Comparison of ENCODE assay signal across 14 cellular contexts in genomic region chr3:104764499-104764898, GRCh38.
DNase-seq lines count a peak whose midpoint lies in the region; ATAC-seq and TF ChIP-seq lines count a peak whose summit lies in the region.
"Had no signal": no experiment of that assay in that cellular context is flagged by ENCODE, and none has a peak within 500 bp of the region (broad histone marks: within the 10 kb centered on the region; RNA-seq: fewer than 3 reads in every experiment).

No MANE protein-coding gene starts in this region.

- H3K79me2 ChIP-seq in SU-DHL-6 (ENCODE audit: insufficient read depth, low read length): no peaks in the 10 kb centered on the region

- no peaks in the 10 kb centered on the region for H3K36me3 ChIP-seq in SU-DHL-6 (ENCODE audit: low read length)

- H2AFZ ChIP-seq in SU-DHL-6 (ENCODE audit: low read depth, low read length, severe bottlenecking): peak overlapping the region; percentile 28
- H2AFZ ChIP-seq: GM23248 had no signal

- no peaks in the 10 kb centered on the region for H3K9me3 ChIP-seq in SU-DHL-6 (ENCODE audit: insufficient read depth, low read length)
- H3K9me3 ChIP-seq: Caco-2 had no signal

- no peak overlapping the region for H3K27ac ChIP-seq in SU-DHL-6 (ENCODE audit: low read depth, low read length)
- H3K27ac ChIP-seq: GM23248 had no signal

- no peaks in the 10 kb centered on the region for H3K36me3 Mint-ChIP-seq in osteocyte (ENCODE audit: unreplicated experiment)
- H3K36me3 Mint-ChIP-seq: CD14-positive monocyte; CD8-positive, alpha-beta T cell had no signal

- no peaks in the 10 kb centered on the region for H3K9me2 ChIP-seq in SU-DHL-6 (replicated peaks; ENCODE audit: insufficient read depth, low read length)

- H3K4me2 ChIP-seq in SU-DHL-6 (ENCODE audit: low read depth, low read length, poor library complexity, severe bottlenecking): no peak overlapping the region

- H3K4me3 Mint-ChIP-seq in osteocyte (ENCODE audit: unreplicated experiment): no peak overlapping the region
- H3K4me3 Mint-ChIP-seq: CD14-positive monocyte; CD8-positive, alpha-beta T cell had no signal

- no peak overlapping the region for H3K9ac ChIP-seq in SU-DHL-6 (ENCODE audit: low read length)
- H3K9ac ChIP-seq: GM23248 had no signal

- H3F3A ChIP-seq in SU-DHL-6 (ENCODE audit: insufficient read depth): no peaks in the 10 kb centered on the region

- H3K4me3 ChIP-seq in SU-DHL-6 (ENCODE audit: insufficient read depth, low read length, poor library complexity, severe bottlenecking) (no peak overlapping the region), fibroblast of villous mesenchyme (ENCODE audit: low read depth, low read length) (no peak overlapping the region)
- H3K4me3 ChIP-seq: GM23248 had no signal

- ATAC-seq in GM21360 (IDR thresholded peaks at IDR 0.05; ENCODE audit: unreplicated experiment): no peak
- no peak for ATAC-seq in GM19324 (IDR thresholded peaks at IDR 0.05; ENCODE audit: low FRiP score, unreplicated experiment)
- ATAC-seq: CD8-positive, alpha-beta T cell; HCT116 had no signal

- H3K27me3 Mint-ChIP-seq in osteocyte (ENCODE audit: unreplicated experiment): no peaks in the 10 kb centered on the region

- peaks cover 3% of the 10 kb centered on the region for H3K9me3 Mint-ChIP-seq in osteocyte (ENCODE audit: unreplicated experiment)
- H3K9me3 Mint-ChIP-seq: CD14-positive monocyte; CD8-positive, alpha-beta T cell had no signal

- peak overlapping the region; percentile 90 for H3K27ac Mint-ChIP-seq in osteocyte (ENCODE audit: unreplicated experiment)
- H3K27ac Mint-ChIP-seq: CD14-positive monocyte; CD8-positive, alpha-beta T cell had no signal

- no peaks in the 10 kb centered on the region for H3K27me3 ChIP-seq in SU-DHL-6 (ENCODE audit: low read length)

- H4K20me1 ChIP-seq in SU-DHL-6 (ENCODE audit: low read depth, low read length): no peaks in the 10 kb centered on the region

- TF ChIP-seq CTCF in SU-DHL-6 (IDR thresholded peaks at IDR 0.05; ENCODE audit: insufficient read depth, low read length, poor library complexity, severe bottlenecking): no peak
- no peak for TF ChIP-seq CTCF in fibroblast of villous mesenchyme (IDR thresholded peaks at IDR 0.05; ENCODE audit: insufficient read depth, low read depth, low read length)
- no peak for TF ChIP-seq CTCF in osteocyte (IDR thresholded peaks at IDR 0.05)

- peak; percentile 63 for DNase-seq in NCI-H146 treated with DMSO at 0.1 percent for 48 hours (lab: John Stamatoyannopoulos, UW; ENCODE audit: unreplicated experiment)
- peak; percentile 12 for DNase-seq in fibroblast of villous mesenchyme (ENCODE audit: low read depth)
- no peak for DNase-seq in osteocyte (ENCODE audit: extremely low spot score, unreplicated experiment)
- DNase-seq in putamen (ENCODE audit: low spot score): no peak
- DNase-seq: Caco-2; CD8-positive, alpha-beta T cell; DND-41; GDM1; GM23248 had no signal

- peaks cover 45% of the 10 kb centered on the region for H3K4me1 Mint-ChIP-seq in osteocyte (ENCODE audit: unreplicated experiment)
- H3K4me1 Mint-ChIP-seq: CD14-positive monocyte had no signal

Comparison
In these comparisons a context has a peak if more than half of its experiments do, and no peak if none do; other contexts are left out.
1. DNase-seq: peak in NCI-H146 treated with DMSO at 0.1 percent for 48 hours (single experiment) and fibroblast of villous mesenchyme (single experiment); none in osteocyte (single experiment) and putamen (single experiment).